Comparison of ENCODE assay signal across 22 cellular contexts in the genomic region with DNA sequence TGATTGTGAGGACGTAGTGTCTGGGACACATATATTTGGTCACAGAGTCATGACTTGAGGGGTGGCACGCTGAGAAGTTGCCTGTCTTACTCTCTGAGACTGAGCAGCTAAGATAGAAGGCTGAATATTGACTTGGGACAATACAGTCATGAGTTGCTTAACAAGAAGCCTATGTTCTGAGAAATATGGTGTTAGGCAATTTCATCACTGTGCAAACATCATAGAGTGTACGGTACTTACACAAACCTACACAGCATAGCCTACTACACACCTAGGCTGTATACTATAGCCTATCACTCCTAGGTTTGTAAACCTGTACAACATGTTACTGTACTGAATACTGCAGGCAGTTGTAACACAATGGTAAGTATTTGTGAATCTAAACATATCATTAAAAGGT. TPM values are rescaled to one million over a fixed set of nuclear protein-coding genes. Genes with fewer than 3 reads are reported as not detected.
DNase-seq lines count a peak whose midpoint lies in the region; ATAC-seq, FAIRE-seq and TF ChIP-seq lines count a peak whose summit lies in the region.
"Had no signal": no experiment of that assay in that cellular context is flagged by ENCODE, and none has a peak within 500 bp of the region (broad histone marks: within the 10 kb centered on the region; RNA-seq: fewer than 3 reads in every experiment).

No MANE protein-coding gene starts in this region.

- H3K9me3 ChIP-seq in Caco-2 (no peaks in the 10 kb centered on the region), pancreas (no peaks in the 10 kb centered on the region), SK-N-SH (no peaks in the 10 kb centered on the region)
- H3K9me3 ChIP-seq: SJSA1 had no signal

- H3K9ac ChIP-seq in SK-N-SH, result no peak overlapping the region

- H3K4me1 Mint-ChIP-seq in Caco-2 (ENCODE audit: low read depth, unreplicated experiment) (peaks cover 6% of the 10 kb centered on the region), WTC11 (0 out of 2 replicates have a peak, but pooled peaks cover 4% of the 10 kb centered on the region)
- H3K4me1 Mint-ChIP-seq: CD8-positive, alpha-beta memory T cell had no signal

- no peaks in the 10 kb centered on the region for H4K20me1 ChIP-seq in SK-N-SH (ENCODE audit: insufficient read depth)

- no peak for FAIRE-seq in pancreas (lab: Jason Lieb, UNC)
- FAIRE-seq in frontal cortex (lab: Jason Lieb, UNC), result no peak
- FAIRE-seq: H54 had no signal

- TF ChIP-seq RAD21 in SK-N-SH (IDR thresholded peaks at IDR 0.05; ENCODE audit: low read length), result no peak

- peak overlapping the region; percentile 42 for H3K27ac Mint-ChIP-seq in Caco-2 (ENCODE audit: unreplicated experiment)
- no peak overlapping the region for H3K27ac Mint-ChIP-seq in WTC11
- H3K27ac Mint-ChIP-seq: CD8-positive, alpha-beta memory T cell had no signal

- H3K9me3 Mint-ChIP-seq in Caco-2 (ENCODE audit: unreplicated experiment), result no peaks in the 10 kb centered on the region
- H3K9me3 Mint-ChIP-seq in WTC11, result no peaks in the 10 kb centered on the region
- H3K9me3 Mint-ChIP-seq: CD8-positive, alpha-beta memory T cell had no signal

- H3K4me1 ChIP-seq in Caco-2 (peaks cover 10% of the 10 kb centered on the region), pancreas (peaks cover 0 to 5% (median 0%) of the 10 kb centered on the region in 3 donors), SK-N-SH (ENCODE audit: control insufficient read depth in 1 of 2, insufficient read depth in 2 of 2, low read depth in 1 of 2, low read length in 1 of 2) (no peaks in the 10 kb centered on the region)
- H3K4me1 ChIP-seq: SJSA1 had no signal

- CTCF ChIA-PET in Caco-2 (lab: Charles Lee) (interaction anchor here (1.0 kb wide), 1 partner anchor 24 kb away, joined by 7 read pairs; no protein-coding TSS in a partner anchor), WTC11 (lab: Charles Lee) (interaction anchor here (2.5 kb wide), 1 partner anchor 24 kb away, joined by 10 read pairs; no protein-coding TSS in a partner anchor), SK-N-SH (lab: Yijun Ruan, JAX) (interaction anchor here (1.0 to 1.2 kb wide), 2 partner anchors 25 kb away, joined by 3 to 5 read pairs; no protein-coding TSS in a partner anchor)

- no peaks in the 10 kb centered on the region for H3K79me2 ChIP-seq in SK-N-SH (ENCODE audit: insufficient read depth)

- H3K27ac ChIP-seq in pancreas (peak overlapping the region in 2 of 4 donors; percentile 11 to 44), SK-N-SH (ENCODE audit: low read depth in 2 of 2, low read length in 1 of 2) (no peak overlapping the region)
- H3K27ac ChIP-seq: C4-2B, HL-60, PC-9, SJSA1 had no signal

- POLR2A ChIA-PET in Caco-2 (lab: Charles Lee) (no interaction called here), WTC11 (lab: Charles Lee) (no interaction called here), SK-N-SH (lab: Yijun Ruan, JAX) (no interaction called here)

- H3K4me2 ChIP-seq in SK-N-SH, result no peak overlapping the region
- H3K4me2 ChIP-seq: PC-9 had no signal

- BruUV-seq in Caco-2 (replicated peaks; lab: Mats Ljungman, UMichigan), result no TSS peak

- H3K27me3 Mint-ChIP-seq in Caco-2 (ENCODE audit: insufficient read depth, unreplicated experiment) (peaks cover 2% of the 10 kb centered on the region), WTC11 (ENCODE audit: low read depth) (no peaks in the 10 kb centered on the region; the same call in none of the 2 replicates)

- no peak for TF ChIP-seq CTCF in Caco-2 (IDR thresholded peaks at IDR 0.05; ENCODE audit: insufficient read depth in 1 of 2, low read depth in 1 of 2, low read length in 1 of 2, severe bottlenecking in 1 of 2, unreplicated experiment in 1 of 2)
- TF ChIP-seq CTCF in WTC11 (IDR thresholded peaks at IDR 0.05), result no peak
- no peak for TF ChIP-seq CTCF in epithelial cell of esophagus (IDR thresholded peaks at IDR 0.05; ENCODE audit: insufficient read depth, low read depth, low read length, missing control alignments)
- TF ChIP-seq CTCF in pancreas (IDR thresholded peaks at IDR 0.05), result no peak
- TF ChIP-seq CTCF in SK-N-SH (IDR thresholded peaks at IDR 0.05), result no peak

- no peaks in the 10 kb centered on the region for H3F3A ChIP-seq in SK-N-SH (replicated peaks; ENCODE audit: insufficient read depth)

- ATAC-seq in WTC11 (no peak), pancreas (peak; percentile 84 to 89 (median 86))

- no peaks in the 10 kb centered on the region for H3K9me2 ChIP-seq in SK-N-SH

- 25 to 31% methylated on average over 3 of the region's 3 CpGs for WGBS in pancreas, 2 donors
- 27% methylated on average over 3 of the region's 3 CpGs for WGBS in SK-N-SH (ENCODE audit: low lambda C conversion rate)

- no peak overlapping the region for H3K4me3 ChIP-seq in Caco-2 (ENCODE audit: low read depth, low read length)
- H3K4me3 ChIP-seq in epithelial cell of esophagus (ENCODE audit: low read length), result no peak overlapping the region
- no peak overlapping the region for H3K4me3 ChIP-seq in pancreas
- no peak overlapping the region for H3K4me3 ChIP-seq in SK-N-SH (ENCODE audit: low read depth in 2 of 2, low read length in 1 of 2)
- H3K4me3 ChIP-seq: PC-9, SJSA1 had no signal

- intact Hi-C loops in Caco-2 (cut with micrococcal nuclease; ENCODE audit: unreplicated experiment), result no loop called here
- intact Hi-C loops in pancreas (cut with DNase I), result no loop called here

- H3K27me3 ChIP-seq in Caco-2 (replicated peaks; ENCODE audit: control insufficient read depth, insufficient read depth, low read length) (no peaks in the 10 kb centered on the region), pancreas (no peaks in the 10 kb centered on the region), SK-N-SH (ENCODE audit: insufficient read depth) (peaks cover 32% of the 10 kb centered on the region; the same call in 1 of the 2 replicates)

- DNase-seq in Caco-2 (peak in 1 of 2 experiments; percentile 19), WTC11 (ENCODE audit: low spot score) (no peak), epithelial cell of esophagus (ENCODE audit: low read depth) (peak; percentile 37), pancreas (no peak), anterior cingulate cortex (lab: John Stamatoyannopoulos, UW) (no peak), SK-N-SH (no peak), mesenteric fat pad (ENCODE audit: low spot score) (no peak), frontal cortex (ENCODE audit: low spot score in 2 of 2) (no peak)
- DNase-seq: CD8-positive, alpha-beta memory T cell; Kasumi-1; NCI-H2029 treated with DMSO at 0.1 percent for 48 hours; NCI-H446 treated with DMSO at 0.1 percent for 48 hours; NCI-H526; PC-9; Right ventricle myocardium superior had no signal

- H3K36me3 ChIP-seq in Caco-2 (ENCODE audit: control insufficient read depth, insufficient read depth, low read length) (no peaks in the 10 kb centered on the region), pancreas (no peaks in the 10 kb centered on the region), SK-N-SH (replicated peaks in 1 of 2; ENCODE audit: control insufficient read depth in 1 of 2, insufficient read depth in 2 of 2, low read length in 1 of 2) (no peaks in the 10 kb centered on the region)
- H3K36me3 ChIP-seq: SJSA1 had no signal

- H3K36me3 Mint-ChIP-seq in Caco-2 (ENCODE audit: insufficient read depth, unreplicated experiment) (no peaks in the 10 kb centered on the region), WTC11 (no peaks in the 10 kb centered on the region)
- H3K36me3 Mint-ChIP-seq: CD8-positive, alpha-beta memory T cell had no signal

- H3K4me3 Mint-ChIP-seq in Caco-2 (ENCODE audit: unreplicated experiment), result no peak overlapping the region
- H3K4me3 Mint-ChIP-seq in WTC11, result no peak overlapping the region
- H3K4me3 Mint-ChIP-seq: CD8-positive, alpha-beta memory T cell had no signal

- no peak overlapping the region for H2AFZ ChIP-seq in SK-N-SH (ENCODE audit: low read depth)
- H2AFZ ChIP-seq: PC-9 had no signal

- TF ChIP-seq EP300 in SK-N-SH (IDR thresholded peaks at IDR 0.05; ENCODE audit: borderline replicate concordance in 1 of 2, low read depth in 1 of 2, low read length in 1 of 2), result no peak

TF ChIP-seq in WTC11, 78 proteins besides CTCF, POLR2A, EP300 and RAD21:
- no peak for TF ChIP-seq JUN (CRISPR knock-in tag; IDR thresholded peaks at IDR 0.05)
- TF ChIP-seq SMAD3 (CRISPR knock-in tag; IDR thresholded peaks at IDR 0.05; ENCODE audit: borderline replicate concordance), result no peak
- peak; percentile 43; the same call in 1 of the 2 replicates for TF ChIP-seq GABPB1 (CRISPR knock-in tag; IDR thresholded peaks at IDR 0.05)

TF ChIP-seq in SK-N-SH, 30 proteins besides CTCF, POLR2A, EP300 and RAD21:
- TF ChIP-seq TCF12 (IDR thresholded peaks at IDR 0.05), result no peak
- TF ChIP-seq FOXJ3 (CRISPR knock-in tag; IDR thresholded peaks at IDR 0.05), result no peak
- no peak for TF ChIP-seq FOSL2 (IDR thresholded peaks at IDR 0.05; ENCODE audit: borderline replicate concordance, low read depth)

RNA-seq across cellular contexts. Expression of a gene that starts 30.3 kb away (rescaled TPM):
- total RNA-seq in Caco-2 (2022) (not detected in 2 replicates), WTC11 (2021) (not detected in 3 replicates), pancreas (1 to 10 TPM in 2 of 6 donors, under 1 TPM in 4; 0.28 to 1.5 (median 0.84) TPM), mesenteric fat pad (1.3 TPM), frontal cortex (4.5 TPM)
- polyA plus RNA-seq in pancreas (under 1 TPM; 0.61 to 0.80 TPM), SK-N-SH (2012; rRNA removed) (not detected in 2 replicates)
- not detected in 2 replicates for polyA plus RNA-seq in SK-N-SH (2012; cell fraction: cytosol; rRNA removed)
- polyA plus RNA-seq in SK-N-SH (2012; cell fraction: nucleus; rRNA removed), result not detected in 2 replicates
- total RNA-seq: A673, Calu3, M059J, PC-9, SJSA1 had no signal
